29 cellular contexts compared by ENCODE assay signal in the genomic region with DNA sequence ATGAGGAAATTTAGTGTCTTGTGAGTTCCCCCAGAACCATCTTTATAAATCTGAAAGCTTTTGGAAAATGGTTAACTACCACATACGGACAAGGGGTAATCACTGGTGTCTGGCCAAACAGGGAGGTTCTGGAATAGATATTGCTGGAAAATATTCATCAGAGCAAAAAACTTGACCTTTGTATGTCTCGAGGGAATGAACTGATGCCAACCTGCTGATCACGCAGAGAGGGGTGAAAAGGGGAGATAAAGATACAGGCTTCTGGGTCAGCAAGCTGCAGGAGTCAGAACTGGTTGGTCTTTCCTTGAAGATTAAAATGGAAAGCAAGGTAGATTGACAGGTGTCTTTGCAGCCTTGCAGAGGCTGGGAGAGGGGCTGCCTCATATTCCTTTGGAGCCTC.
"Had no signal": no experiment of that assay in that cellular context is flagged by ENCODE, and none has a peak within 500 bp of the region (broad histone marks: within the 10 kb centered on the region; RNA-seq: fewer than 3 reads in every experiment).

No MANE protein-coding gene starts in this region.

- H3K36me3 Mint-ChIP-seq: natural killer cell had no signal

- H3K4me1 Mint-ChIP-seq: natural killer cell; nephron; neural progenitor cell; stimulated activated memory B cell treated with anti-CD40 and anti-IgM and Interleukin-4, amounts not matched to agents 10 μg/mL and 1 μg/mL and 100 μg/mL, for 72 hours had no signal

- H3K4me2 ChIP-seq: neural progenitor cell, smooth muscle cell had no signal

- H3K4me3 Mint-ChIP-seq: natural killer cell; nephron; neural progenitor cell; stimulated activated memory B cell treated with anti-CD40 and anti-IgM and Interleukin-4, amounts not matched to agents 10 μg/mL and 1 μg/mL and 100 μg/mL, for 72 hours; stimulated activated naive CD8-positive, alpha-beta T cell treated with anti-CD3 and anti-CD28 coated beads, Interleukin-15, Interleukin-2, amounts not matched to agents 100 ng/mL and 50 ng/mL, for 24 hours had no signal

- H3K27ac Mint-ChIP-seq: natural killer cell; nephron; neural progenitor cell; progenitor cell of endocrine pancreas; stimulated activated memory B cell treated with anti-CD40 and anti-IgM and Interleukin-4, amounts not matched to agents 10 μg/mL and 1 μg/mL and 100 μg/mL, for 72 hours; stimulated activated naive CD8-positive, alpha-beta T cell treated with anti-CD3 and anti-CD28 coated beads, Interleukin-15, Interleukin-2, amounts not matched to agents 100 ng/mL and 50 ng/mL, for 24 hours had no signal

- H3K27ac ChIP-seq: neural progenitor cell, ovary, parathyroid adenoma, psoas muscle, skin epidermis, spleen, stomach, thoracic aorta, thyroid gland, tibial nerve, upper lobe of left lung, vagina had no signal

- H2AFZ ChIP-seq: neural progenitor cell, parathyroid adenoma had no signal

- H3K79me2 ChIP-seq: parathyroid adenoma had no signal

- H3K4me1 ChIP-seq: neural progenitor cell, parathyroid adenoma, psoas muscle, spleen, stomach, thyroid gland, tibial nerve, upper lobe of left lung, vagina had no signal

- H3K36me3 ChIP-seq: ovary, thoracic aorta, thyroid gland, upper lobe of left lung, vagina had no signal

- H3K4me3 ChIP-seq: neural progenitor cell, ovary, psoas muscle, skin epidermis, smooth muscle cell, spleen, stomach, thoracic aorta, thyroid gland, tibial nerve, upper lobe of left lung, vagina had no signal

- H3K9me3 ChIP-seq: ovary, psoas muscle, thoracic aorta, thyroid gland, upper lobe of left lung, vagina had no signal

- H3K27me3 ChIP-seq: neural progenitor cell, ovary, spleen, stomach, thyroid gland, tibial nerve, upper lobe of left lung, vagina had no signal

- H3K27me3 Mint-ChIP-seq: progenitor cell of endocrine pancreas had no signal

- DNase-seq: natural killer cell; occipital lobe; ovary; posterior cingulate gyrus; psoas muscle; right cardiac atrium; spleen; stimulated activated CD4-positive, alpha-beta T cell treated with anti-CD3 and anti-CD28 coated beads, Interleukin-12 subunit alpha, Interleukin-12 subunit beta, amount 100 ng/mL, for 4 hours; stimulated activated CD4-positive, alpha-beta T cell treated with anti-CD3 and anti-CD28 coated beads, Interleukin-1b, Interleukin-23, amount 100 ng/mL, for 48 hours; stimulated activated CD4-positive, alpha-beta T cell treated with anti-CD3 and anti-CD28 coated beads, Interleukin-4, amount 100 ng/mL, for 1 hour; stimulated activated CD4-positive, alpha-beta T cell treated with anti-CD3 and anti-CD28 coated beads, Interleukin-4, amount 100 ng/mL, for 4 hours; stimulated activated CD8-positive, alpha-beta memory T cell treated with anti-CD3 and anti-CD28 coated beads, Interleukin-4, amount 100 ng/mL, for 48 hours; stimulated activated naive CD4-positive, alpha-beta T cell; stomach; thyroid gland; trophoblast cell; upper lobe of left lung had no signal

- H3K9ac ChIP-seq: neural progenitor cell, parathyroid adenoma had no signal

- ATAC-seq: natural killer cell; psoas muscle; right cardiac atrium; sciatic nerve; stimulated activated memory B cell treated with anti-CD40 and anti-IgM and Interleukin-4, amounts not matched to agents 10 μg/mL and 1 μg/mL and 100 μg/mL, for 72 hours had no signal
